In genomic region chr19:38228491-38229439, GRCh38 we compare ENCODE assay signal across 9 cellular contexts. TPM values are rescaled to one million over a fixed set of nuclear protein-coding genes. Genes with fewer than 3 reads are reported as not detected.
DNase-seq lines count a peak whose midpoint lies in the region; ATAC-seq, FAIRE-seq and TF ChIP-seq lines count a peak whose summit lies in the region.
"Had no signal": no experiment of that assay in that cellular context is flagged by ENCODE, and none has a peak within 500 bp of the region (broad histone marks: within the 10 kb centered on the region; RNA-seq: fewer than 3 reads in every experiment).

No MANE protein-coding gene starts in this region.

- H2BK5ac ChIP-seq in mesenchymal stem cell (ENCODE audit: low read depth, low read length, poor library complexity, severe bottlenecking), result no peak overlapping the region

- no peak overlapping the region for H2BK12ac ChIP-seq in mesenchymal stem cell (ENCODE audit: low read length in 2 of 2)

- H3K4me1 Mint-ChIP-seq in CD4-positive, alpha-beta T cell (ENCODE audit: low read depth), result peaks cover 18% of the 10 kb centered on the region
- peaks cover 17% of the 10 kb centered on the region for H3K4me1 Mint-ChIP-seq in activated naive CD8-positive, alpha-beta T cell treated with anti-CD3 and anti-CD28 coated beads, Interleukin-2, amount 50 U/mL, for 24 hours

- no peak overlapping the region for H3K27ac ChIP-seq in CD4-positive, alpha-beta T cell (ENCODE audit: low read depth, low read length)
- H3K27ac ChIP-seq in mesenchymal stem cell (ENCODE audit: low read length, poor library complexity, severe bottlenecking), result no peak overlapping the region

- H3K4me1 ChIP-seq in mesenchymal stem cell (ENCODE audit: control insufficient read depth, insufficient read depth, low read depth, low read length), result peaks cover 24% of the 10 kb centered on the region

- H3K4ac ChIP-seq in mesenchymal stem cell (ENCODE audit: low read depth in 1 of 2, low read length in 2 of 2), result no peak overlapping the region

- TF ChIP-seq RAD21 in Ishikawa (IDR thresholded peaks at IDR 0.05; ENCODE audit: low read depth), result no peak

- H3K36me3 Mint-ChIP-seq in CD4-positive, alpha-beta T cell (ENCODE audit: low read depth), result no peaks in the 10 kb centered on the region
- H3K36me3 Mint-ChIP-seq in activated naive CD8-positive, alpha-beta T cell treated with anti-CD3 and anti-CD28 coated beads, Interleukin-2, amount 50 U/mL, for 24 hours (ENCODE audit: low read depth), result no peaks in the 10 kb centered on the region

- H4K91ac ChIP-seq in mesenchymal stem cell (ENCODE audit: low read length), result no peak overlapping the region

- H2AFZ ChIP-seq in mesenchymal stem cell (ENCODE audit: low read depth, low read length), result no peak overlapping the region

- H2AK5ac ChIP-seq in mesenchymal stem cell (ENCODE audit: low read length, severe bottlenecking), result no peak overlapping the region

- H3K4me3 ChIP-seq in mesenchymal stem cell (ENCODE audit: insufficient read depth in 1 of 2, low read depth in 1 of 2, low read length in 2 of 2), result peak overlapping the region; percentile 29 to 61

- no peak for TF ChIP-seq EP300 in Ishikawa (IDR thresholded peaks at IDR 0.05; ENCODE audit: borderline replicate concordance)

- H3K14ac ChIP-seq in mesenchymal stem cell (ENCODE audit: low read length in 2 of 2), result no peak overlapping the region

- H3K9me3 ChIP-seq in CD4-positive, alpha-beta T cell (ENCODE audit: control insufficient read depth, low read length), result no peaks in the 10 kb centered on the region
- no peaks in the 10 kb centered on the region for H3K9me3 ChIP-seq in mesenchymal stem cell (ENCODE audit: control insufficient read depth, low read length)

- no peak overlapping the region for H3K27ac Mint-ChIP-seq in CD4-positive, alpha-beta T cell
- H3K27ac Mint-ChIP-seq in activated naive CD8-positive, alpha-beta T cell treated with anti-CD3 and anti-CD28 coated beads, Interleukin-2, amount 50 U/mL, for 24 hours, result no peak overlapping the region

- peaks cover 61% of the 10 kb centered on the region for H3K27me3 ChIP-seq in CD4-positive, alpha-beta T cell (ENCODE audit: control insufficient read depth, insufficient read depth, low read length)
- H3K27me3 ChIP-seq in mesenchymal stem cell (ENCODE audit: control insufficient read depth in 1 of 2, insufficient read depth in 1 of 2, low read length in 2 of 2), result peaks cover 21 to 48% of the 10 kb centered on the region in 2 experiments

- H3K4me3 Mint-ChIP-seq in CD4-positive, alpha-beta T cell, result peak overlapping the region; percentile 48
- peak overlapping the region; percentile 32 for H3K4me3 Mint-ChIP-seq in activated naive CD8-positive, alpha-beta T cell treated with anti-CD3 and anti-CD28 coated beads, Interleukin-2, amount 50 U/mL, for 24 hours

- H3K27me3 Mint-ChIP-seq in CD4-positive, alpha-beta T cell, result peaks cover 81% of the 10 kb centered on the region
- peaks cover 62% of the 10 kb centered on the region for H3K27me3 Mint-ChIP-seq in activated naive CD8-positive, alpha-beta T cell treated with anti-CD3 and anti-CD28 coated beads, Interleukin-2, amount 50 U/mL, for 24 hours

- H3K79me1 ChIP-seq in mesenchymal stem cell (replicated peaks; ENCODE audit: low read length, poor library complexity, severe bottlenecking), result no peaks in the 10 kb centered on the region

- no peaks in the 10 kb centered on the region for H3K36me3 ChIP-seq in mesenchymal stem cell (ENCODE audit: control insufficient read depth in 1 of 2, insufficient read depth in 2 of 2, low read depth in 1 of 2, low read length in 2 of 2)

- H2BK120ac ChIP-seq in mesenchymal stem cell (ENCODE audit: low read depth, low read length), result no peak overlapping the region

- CTCF ChIA-PET in CD4-positive, alpha-beta T cell (lab: Charles Lee), result interaction anchor here (1.0 kb wide), 1 partner anchor 326 kb away, joined by 3 read pairs; no protein-coding TSS in a partner anchor

- H3K18ac ChIP-seq in mesenchymal stem cell (ENCODE audit: low read depth in 1 of 2, low read length in 2 of 2), result no peak overlapping the region

- DNase-seq in CD4-positive, alpha-beta T cell, result no peak
- no peak for DNase-seq in activated naive CD8-positive, alpha-beta T cell treated with anti-CD3 and anti-CD28 coated beads, Interleukin-2, amount 50 U/mL, for 24 hours
- no peak for DNase-seq in mesenchymal stem cell
- no peak for DNase-seq in D721Med (ENCODE audit: insufficient read length, low spot score)
- DNase-seq in epidermal melanocyte (ENCODE audit: insufficient read length, low spot score), result no peak
- DNase-seq in SW 1271 (lab: John Stamatoyannopoulos, UW), result no peak

- POLR2A ChIA-PET in CD4-positive, alpha-beta T cell (lab: Charles Lee), result no interaction called here

- no peak for TF ChIP-seq CTCF in CD4-positive, alpha-beta T cell (IDR thresholded peaks at IDR 0.05)
- no peak for TF ChIP-seq CTCF in D721Med (IDR thresholded peaks at IDR 0.05; ENCODE audit: insufficient read depth, missing control alignments)

- H4K8ac ChIP-seq in mesenchymal stem cell (ENCODE audit: low read length), result no peak overlapping the region

- H2BK15ac ChIP-seq in mesenchymal stem cell (ENCODE audit: low read depth, poor library complexity, severe bottlenecking), result no peak overlapping the region

- intact Hi-C loops in CD4-positive, alpha-beta T cell (cut with DNase I, micrococcal nuclease), result loop anchor here in 1 of 2 experiments (5.0 kb wide), 1 partner anchor 321 kb away; the partner anchor contains the start of genes SIPA1L3 and WDR87

- FAIRE-seq in D721Med (lab: Jason Lieb, UNC), result no peak

- WGBS in mesenchymal stem cell, result 1% methylated on average over 52 of the region's 80 CpGs

- no peaks in the 10 kb centered on the region for H3K9me3 Mint-ChIP-seq in CD4-positive, alpha-beta T cell
- H3K9me3 Mint-ChIP-seq in activated naive CD8-positive, alpha-beta T cell treated with anti-CD3 and anti-CD28 coated beads, Interleukin-2, amount 50 U/mL, for 24 hours, result no peaks in the 10 kb centered on the region

- H3K4me2 ChIP-seq in mesenchymal stem cell (ENCODE audit: low read length, poor library complexity, severe bottlenecking), result peak overlapping the region; percentile 76

- ATAC-seq in CD4-positive, alpha-beta T cell (ENCODE audit: poor library complexity), result no peak
- ATAC-seq in activated naive CD8-positive, alpha-beta T cell treated with anti-CD3 and anti-CD28 coated beads, Interleukin-2, amount 50 U/mL, for 24 hours, result no peak
- ATAC-seq in GM18868 (IDR thresholded peaks at IDR 0.05; ENCODE audit: unreplicated experiment), result no peak

- peak overlapping the region in 1 of 2 experiments; percentile 50 for H3K23ac ChIP-seq in mesenchymal stem cell (ENCODE audit: low read length in 2 of 2)

- no peak overlapping the region for H3K9ac ChIP-seq in mesenchymal stem cell (ENCODE audit: low read length)

TF ChIP-seq in Ishikawa, 13 proteins besides CTCF, POLR2A, EP300 and RAD21:
- TF ChIP-seq USF1 (IDR thresholded peaks at IDR 0.05) (no peak), ZBTB7A (IDR thresholded peaks at IDR 0.05; ENCODE audit: low read depth) (peak; percentile 37; the same call in 1 of the 2 replicates)

RNA-seq across cellular contexts. Expression of gene DPF1, which starts 4.7 kb away (rescaled TPM):
- not detected for total RNA-seq in CD4-positive, alpha-beta T cell
- 1.4 TPM for polyA plus RNA-seq in mesenchymal stem cell (2013, experiment 1 of 2)
- polyA plus RNA-seq in mesenchymal stem cell (2013, experiment 2 of 2), result 1.3 TPM
- total RNA-seq: omental fat pad had no signal

RNA-seq across cellular contexts. Expression of gene PPP1R14A, which starts 27.4 kb away (rescaled TPM):
- total RNA-seq in CD4-positive, alpha-beta T cell, result not detected
- 61.0 TPM for polyA plus RNA-seq in mesenchymal stem cell (2013, experiment 1 of 2)
- polyA plus RNA-seq in mesenchymal stem cell (2013, experiment 2 of 2), result 54.2 TPM

RNA-seq across cellular contexts. Expression of gene SPINT2, which starts 35.6 kb away (rescaled TPM):
- 10 to 100 TPM; 25.4 to 26.5 TPM for total RNA-seq in CD4-positive, alpha-beta T cell
- 6.9 TPM for polyA plus RNA-seq in mesenchymal stem cell (2013, experiment 1 of 2)
- 7.6 TPM for polyA plus RNA-seq in mesenchymal stem cell (2013, experiment 2 of 2)
